ENCODE assay signal across 26 cellular contexts in genomic region chr6:137089305-137089704, GRCh38. TPM values are rescaled to one million over a fixed set of nuclear protein-coding genes. Genes with fewer than 3 reads are reported as not detected.
DNase-seq lines count a peak whose midpoint lies in the region; ATAC-seq and TF ChIP-seq lines count a peak whose summit lies in the region.
"Had no signal": no experiment of that assay in that cellular context is flagged by ENCODE, and none has a peak within 500 bp of the region (broad histone marks: within the 10 kb centered on the region; RNA-seq: fewer than 3 reads in every experiment).

No MANE protein-coding gene starts in this region.

- CTCF ChIA-PET in naive thymus-derived CD4-positive, alpha-beta T cell (lab: Charles Lee), result no interaction called here
- CTCF ChIA-PET in activated CD8-positive, alpha-beta T cell treated with anti-CD3 and anti-CD28 coated beads for 36 hours (lab: Charles Lee), result interaction anchor here (0.8 to 2.4 kb wide), 4 partner anchors 8 to 445 kb away, joined by 3 to 9 read pairs (median 4); no protein-coding TSS in a partner anchor

- peaks cover 7% of the 10 kb centered on the region for H3K9me3 Mint-ChIP-seq in mesothelial cell of epicardium
- no peaks in the 10 kb centered on the region for H3K9me3 Mint-ChIP-seq in naive thymus-derived CD4-positive, alpha-beta T cell
- H3K9me3 Mint-ChIP-seq in activated CD8-positive, alpha-beta T cell treated with anti-CD3 and anti-CD28 coated beads for 36 hours, result no peaks in the 10 kb centered on the region
- H3K9me3 Mint-ChIP-seq: activated T-helper 17 cell treated with anti-CD3 and anti-CD28 coated beads, Interleukin-2, amount 50 U/mL, for 72 hours had no signal

- ATAC-seq in naive thymus-derived CD4-positive, alpha-beta T cell, result no peak
- ATAC-seq in GM21737 (IDR thresholded peaks at IDR 0.05; ENCODE audit: unreplicated experiment), result no peak
- ATAC-seq in activated CD8-positive, alpha-beta T cell treated with anti-CD3 and anti-CD28 coated beads for 36 hours, result no peak
- ATAC-seq: activated CD4-positive, CD25-positive, alpha-beta regulatory T cell treated with anti-CD3 and anti-CD28 coated beads, Interleukin-2, amount 50 U/mL, for 24 hours; activated T-helper 17 cell treated with anti-CD3 and anti-CD28 coated beads, Interleukin-2, amount 50 U/mL, for 72 hours; left ventricle myocardium superior had no signal

- POLR2A ChIA-PET in naive thymus-derived CD4-positive, alpha-beta T cell (lab: Charles Lee), result no interaction called here
- POLR2A ChIA-PET in activated CD8-positive, alpha-beta T cell treated with anti-CD3 and anti-CD28 coated beads for 36 hours (lab: Charles Lee), result interaction anchor here (1.3 kb wide), 1 partner anchor 11 kb away, joined by 5 read pairs; no protein-coding TSS in a partner anchor

- no peak overlapping the region for H3K4me3 Mint-ChIP-seq in mesothelial cell of epicardium
- no peak overlapping the region for H3K4me3 Mint-ChIP-seq in naive thymus-derived CD4-positive, alpha-beta T cell
- H3K4me3 Mint-ChIP-seq in activated CD8-positive, alpha-beta T cell treated with anti-CD3 and anti-CD28 coated beads for 36 hours, result no peak overlapping the region
- H3K4me3 Mint-ChIP-seq: activated T-helper 17 cell treated with anti-CD3 and anti-CD28 coated beads, Interleukin-2, amount 50 U/mL, for 72 hours; nephron progenitor cell had no signal

- peaks cover 15% of the 10 kb centered on the region for H3K4me1 ChIP-seq in BE2C
- H3K4me1 ChIP-seq in naive thymus-derived CD4-positive, alpha-beta T cell (ENCODE audit: control insufficient read depth in 2 of 2, insufficient read depth in 2 of 2, low read length in 2 of 2), result no peaks in the 10 kb centered on the region
- H3K4me1 ChIP-seq: breast epithelium, parathyroid adenoma, right atrium auricular region had no signal

- no peaks in the 10 kb centered on the region for H3K9me3 ChIP-seq in BE2C
- H3K9me3 ChIP-seq in naive thymus-derived CD4-positive, alpha-beta T cell (ENCODE audit: control insufficient read depth in 2 of 3, low read length in 3 of 3), result no peaks in the 10 kb centered on the region
- H3K9me3 ChIP-seq: BLaER1 treated with 17β-estradiol and CSF1 and Interleukin-3, amounts not matched to agents 10 nM and 100 nM; breast epithelium; Caco-2; right atrium auricular region; upper lobe of left lung had no signal

- H3K27ac ChIP-seq in naive thymus-derived CD4-positive, alpha-beta T cell (ENCODE audit: low read depth, low read length), result no peak overlapping the region
- H3K27ac ChIP-seq: BLaER1 treated with 17β-estradiol and CSF1 and Interleukin-3, amounts not matched to agents 10 nM and 100 nM; breast epithelium; parathyroid adenoma; right atrium auricular region; RWPE1; upper lobe of left lung had no signal

- H3K27me3 Mint-ChIP-seq in mesothelial cell of epicardium (ENCODE audit: low read depth), result no peaks in the 10 kb centered on the region
- peaks cover 0 to 12% (median 4%) of the 10 kb centered on the region in 5 donors for H3K27me3 Mint-ChIP-seq in naive thymus-derived CD4-positive, alpha-beta T cell
- H3K27me3 Mint-ChIP-seq in activated CD8-positive, alpha-beta T cell treated with anti-CD3 and anti-CD28 coated beads for 36 hours, result peaks cover 6% of the 10 kb centered on the region

- TF ChIP-seq CTCF in BE2C (IDR thresholded peaks at IDR 0.05; ENCODE audit: low read depth, low read length), result no peak
- no peak for TF ChIP-seq CTCF in mesothelial cell of epicardium (IDR thresholded peaks at IDR 0.05; ENCODE audit: unreplicated experiment)
- TF ChIP-seq CTCF in activated CD8-positive, alpha-beta T cell treated with anti-CD3 and anti-CD28 coated beads for 36 hours (IDR thresholded peaks at IDR 0.05), result no peak

- H3K27me3 ChIP-seq in BE2C, result no peaks in the 10 kb centered on the region
- H3K27me3 ChIP-seq in naive thymus-derived CD4-positive, alpha-beta T cell (ENCODE audit: control insufficient read depth in 2 of 2, insufficient read depth in 2 of 2, low read length in 2 of 2), result no peaks in the 10 kb centered on the region
- H3K27me3 ChIP-seq: BLaER1 treated with 17β-estradiol and CSF1 and Interleukin-3, amounts not matched to agents 10 nM and 100 nM; breast epithelium; right atrium auricular region; upper lobe of left lung had no signal

- H3K27ac Mint-ChIP-seq in mesothelial cell of epicardium, result peak overlapping the region; percentile 35
- H3K27ac Mint-ChIP-seq in naive thymus-derived CD4-positive, alpha-beta T cell, result no peak overlapping the region
- no peak overlapping the region for H3K27ac Mint-ChIP-seq in activated CD8-positive, alpha-beta T cell treated with anti-CD3 and anti-CD28 coated beads for 36 hours
- H3K27ac Mint-ChIP-seq: activated T-helper 17 cell treated with anti-CD3 and anti-CD28 coated beads, Interleukin-2, amount 50 U/mL, for 72 hours had no signal

- H3K4me1 Mint-ChIP-seq in mesothelial cell of epicardium, result peaks cover 26% of the 10 kb centered on the region
- H3K4me1 Mint-ChIP-seq in naive thymus-derived CD4-positive, alpha-beta T cell, result peaks cover 0 to 14% (median 0%) of the 10 kb centered on the region in 7 donors
- peaks cover 5% of the 10 kb centered on the region for H3K4me1 Mint-ChIP-seq in activated CD8-positive, alpha-beta T cell treated with anti-CD3 and anti-CD28 coated beads for 36 hours (ENCODE audit: low read depth)
- H3K4me1 Mint-ChIP-seq: activated T-helper 17 cell treated with anti-CD3 and anti-CD28 coated beads, Interleukin-2, amount 50 U/mL, for 72 hours had no signal

- DNase-seq in BE2C, result peak; percentile 22
- peak; percentile 96 for DNase-seq in DMS79 treated with DMSO at 0.1 percent for 48 hours (lab: John Stamatoyannopoulos, UW)
- DNase-seq in NCI-H69 (lab: John Stamatoyannopoulos, UW), result peak; percentile 85
- peak in 1 of 2 experiments; percentile 46 for DNase-seq in mesothelial cell of epicardium (ENCODE audit: low spot score in 2 of 2, unreplicated experiment in 2 of 2)
- DNase-seq in naive thymus-derived CD4-positive, alpha-beta T cell, result no peak
- no peak for DNase-seq in activated CD8-positive, alpha-beta T cell treated with anti-CD3 and anti-CD28 coated beads for 36 hours
- DNase-seq: activated CD4-positive, alpha-beta T cell treated with anti-CD3 and anti-CD28 coated beads, Interleukin-2, amount 50 U/mL, for 48 hours; activated CD8-positive, alpha-beta memory T cell treated with anti-CD3 and anti-CD28 coated beads, Interleukin-2, amount 50 U/mL, for 4 hours; activated naive CD4-positive, alpha-beta T cell treated with anti-CD3 and anti-CD28 coated beads, Interleukin-2, amount 50 U/mL, for 16 hours; amygdala; Caco-2; left ventricle myocardium superior; nephron progenitor cell; stimulated activated CD4-positive, alpha-beta T cell treated with anti-CD3 and anti-CD28 coated beads, Interleukin-2, amount 100 ng/mL, for 24 hours had no signal

- no peaks in the 10 kb centered on the region for H3K36me3 ChIP-seq in BE2C
- no peaks in the 10 kb centered on the region for H3K36me3 ChIP-seq in naive thymus-derived CD4-positive, alpha-beta T cell (ENCODE audit: control insufficient read depth in 2 of 3, insufficient read depth in 3 of 3, low read length in 3 of 3)
- H3K36me3 ChIP-seq: BLaER1 treated with 17β-estradiol and CSF1 and Interleukin-3, amounts not matched to agents 10 nM and 100 nM; breast epithelium; right atrium auricular region; upper lobe of left lung had no signal

- no peaks in the 10 kb centered on the region for H3K36me3 Mint-ChIP-seq in mesothelial cell of epicardium
- no peaks in the 10 kb centered on the region for H3K36me3 Mint-ChIP-seq in naive thymus-derived CD4-positive, alpha-beta T cell
- H3K36me3 Mint-ChIP-seq in activated CD8-positive, alpha-beta T cell treated with anti-CD3 and anti-CD28 coated beads for 36 hours (ENCODE audit: low read depth), result no peaks in the 10 kb centered on the region

- H3K4me3 ChIP-seq in BE2C (ENCODE audit: low read depth, low read length), result no peak overlapping the region
- no peak overlapping the region for H3K4me3 ChIP-seq in naive thymus-derived CD4-positive, alpha-beta T cell (ENCODE audit: low read length)
- H3K4me3 ChIP-seq: BLaER1 treated with 17β-estradiol and CSF1 and Interleukin-3, amounts not matched to agents 10 nM and 100 nM; breast epithelium; right atrium auricular region; upper lobe of left lung had no signal

- intact Hi-C loops in naive thymus-derived CD4-positive, alpha-beta T cell (cut with micrococcal nuclease), result no loop called here
- intact Hi-C loops in activated CD8-positive, alpha-beta T cell treated with anti-CD3 and anti-CD28 coated beads for 36 hours (cut with micrococcal nuclease), result no loop called here

RNA-seq across cellular contexts. Expression of gene IL20RA, which starts 44.5 kb away (rescaled TPM):
- 0.39 TPM for polyA plus RNA-seq in BE2C (2012; ENCODE audit: insufficient read depth, insufficient read length, low read depth)
- 1.1 to 2.1 TPM (median 1.7 TPM) in 3 replicates for total RNA-seq in mesothelial cell of epicardium
- not detected for total RNA-seq in naive thymus-derived CD4-positive, alpha-beta T cell
- not detected for polyA plus RNA-seq in naive thymus-derived CD4-positive, alpha-beta T cell
- not detected for total RNA-seq in activated CD8-positive, alpha-beta T cell treated with anti-CD3 and anti-CD28 coated beads for 36 hours
- total RNA-seq: SK-MEL-5; T-helper 1 cell treated with Interleukin-12 subunit alpha and Interleukin-12 subunit beta and Interleukin-4 antibody, amounts not matched to agents 30 ng/mL and 1 ng/mL, for 36 hours had no signal
- polyA plus RNA-seq: AG04450 had no signal

Comparison
In these comparisons a context has a peak if more than half of its experiments do, and no peak if none do; other contexts are left out.
1. DNase-seq: peak in BE2C (single experiment), DMS79 treated with DMSO at 0.1 percent for 48 hours (single experiment) and NCI-H69 (single experiment); none in naive thymus-derived CD4-positive, alpha-beta T cell (0 of 9) and activated CD8-positive, alpha-beta T cell treated with anti-CD3 and anti-CD28 coated beads for 36 hours (single experiment).